Comparison of ENCODE assay signal across 20 cellular contexts in genomic region chr1:234854648-234855039, GRCh38.
"Had no signal": no experiment of that assay in that cellular context is flagged by ENCODE, and none has a peak within 500 bp of the region (broad histone marks: within the 10 kb centered on the region; RNA-seq: fewer than 3 reads in every experiment).

No MANE protein-coding gene starts in this region.

- H3K4me1 ChIP-seq: body of pancreas, pancreas, right lobe of liver had no signal

- H3K27me3 ChIP-seq: body of pancreas, cardiac muscle cell, heart right ventricle, pancreas, right lobe of liver, upper lobe of left lung had no signal

- H3K4me3 ChIP-seq: body of pancreas, cardiac muscle cell, heart right ventricle, mucosa of descending colon, pancreas, right lobe of liver, skin epidermis, thoracic aorta, upper lobe of left lung had no signal

- ATAC-seq: body of pancreas, left colon, mucosa of descending colon had no signal

- H3K27ac ChIP-seq: body of pancreas, cardiac muscle cell, pancreas, right lobe of liver, thoracic aorta, upper lobe of left lung had no signal

- DNase-seq: activated CD4-positive, alpha-beta memory T cell treated with anti-CD3 and anti-CD28 coated beads for 36 hours; activated CD4-positive, alpha-beta T cell treated with anti-CD3 and anti-CD28 coated beads for 48 hours; activated effector memory CD4-positive, alpha-beta T cell treated with Interleukin-2 at 50 U/mL for 16 hours; activated naive CD4-positive, alpha-beta T cell treated with anti-CD3 and anti-CD28 coated beads for 36 hours; activated naive CD8-positive, alpha-beta T cell treated with anti-CD3 and anti-CD28 coated beads, Interleukin-2, amount 10 ng/mL, durations not matched to agents 7 days and 5 days; activated T-cell treated with anti-CD3 and anti-CD28 coated beads, Interleukin-2, amount 50 U/mL, for 72 hours; amniotic stem cell; effector CD4-positive, alpha-beta T cell; heart right ventricle; left colon; mucosa of descending colon; pancreas; stimulated activated CD4-positive, alpha-beta T cell treated with anti-CD3 and anti-CD28 coated beads, Interleukin-2, amount 100 ng/mL, for 24 hours; T1000 had no signal

- H3K36me3 ChIP-seq: cardiac muscle cell, heart right ventricle, pancreas, right lobe of liver, thoracic aorta, upper lobe of left lung had no signal

- H3K9me3 ChIP-seq: body of pancreas, heart right ventricle, mucosa of descending colon, pancreas, right lobe of liver, thoracic aorta, upper lobe of left lung had no signal
